Comparison of ENCODE assay signal across 8 cellular contexts in the genomic region with DNA sequence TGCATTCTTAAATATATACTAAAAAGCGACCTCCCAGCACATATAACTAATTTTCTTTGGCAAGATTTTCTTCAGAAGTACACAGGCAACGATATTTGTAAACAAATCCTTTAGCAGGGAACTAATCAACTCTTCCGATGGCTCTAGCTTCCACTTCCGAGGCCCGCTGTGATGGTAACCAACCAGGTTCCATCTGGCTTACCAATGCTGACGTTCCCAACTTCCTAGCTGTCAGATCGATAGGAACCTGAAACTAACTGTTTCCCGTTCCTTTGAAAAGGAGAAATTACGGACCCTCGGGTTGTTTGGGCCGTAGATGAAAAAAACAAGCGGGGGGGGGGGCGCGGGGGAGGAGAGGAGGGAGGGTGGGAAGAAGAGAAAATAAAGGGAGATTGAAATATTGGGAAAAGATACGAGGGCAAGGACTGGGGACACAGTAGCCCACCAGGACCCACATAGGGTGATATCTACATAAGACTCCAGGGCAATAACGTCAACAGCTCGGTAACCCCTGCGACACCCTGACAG. TPM values are rescaled to one million over a fixed set of nuclear protein-coding genes. Genes with fewer than 3 reads are reported as not detected.
DNase-seq lines count a peak whose midpoint lies in the region; ATAC-seq and TF ChIP-seq lines count a peak whose summit lies in the region.

No MANE protein-coding gene starts in this region.

- H3K36me3 ChIP-seq in muscle layer of duodenum (ENCODE audit: control insufficient read depth in 1 of 2, insufficient read depth in 2 of 2, low read length in 2 of 2) (peaks cover 8 to 12% of the 10 kb centered on the region in 2 donors), upper lobe of right lung (peaks cover 16% of the 10 kb centered on the region)

- peak; percentile 37 for ATAC-seq in upper lobe of right lung

- H3K4me3 ChIP-seq in muscle layer of duodenum (ENCODE audit: low read depth in 1 of 2, low read length in 2 of 2) (peak overlapping the region; percentile 92 to 97), upper lobe of right lung (peak overlapping the region; percentile 96)

- H3K27me3 ChIP-seq in muscle layer of duodenum (ENCODE audit: low read depth, low read length) (no peaks in the 10 kb centered on the region), upper lobe of right lung (no peaks in the 10 kb centered on the region)

- H3K9me3 ChIP-seq in muscle layer of duodenum (ENCODE audit: control insufficient read depth in 1 of 2, low read length in 2 of 2) = no peaks in the 10 kb centered on the region
- H3K9me3 ChIP-seq in upper lobe of right lung = no peaks in the 10 kb centered on the region

- peaks cover 14 to 18% of the 10 kb centered on the region in 2 donors for H3K4me1 ChIP-seq in muscle layer of duodenum (ENCODE audit: control insufficient read depth in 1 of 2, insufficient read depth in 2 of 2, low read length in 2 of 2)
- peaks cover 18% of the 10 kb centered on the region for H3K4me1 ChIP-seq in upper lobe of right lung

- peak; percentile 51 for DNase-seq in stimulated activated CD4-positive, alpha-beta T cell treated with anti-CD3 and anti-CD28 coated beads, Interleukin-15, amount 100 ng/mL, for 24 hours
- DNase-seq in stimulated activated CD4-positive, alpha-beta T cell treated with anti-CD3 and anti-CD28 coated beads, Interleukin-12 subunit alpha, Interleukin-12 subunit beta, amount 100 ng/mL, for 4 hours = no peak
- peak; percentile 59 for DNase-seq in M059J (ENCODE audit: low read depth)
- DNase-seq in activated CD4-positive, alpha-beta T cell treated with anti-CD3 and anti-CD28 coated beads for 48 hours = peak; percentile 36
- DNase-seq in erythroblast (lab: John Stamatoyannopoulos, UW) = peak; percentile 59 to 76
- no peak for DNase-seq in upper lobe of right lung
- no peak for DNase-seq in middle frontal gyrus (ENCODE audit: extremely low spot score, low spot score)

- intact Hi-C loops in upper lobe of right lung (cut with DNase I) = no loop called here

- no peak for TF ChIP-seq POLR2A in erythroblast (IDR thresholded peaks at IDR 0.05; ENCODE audit: low read length)

- peak overlapping the region; percentile 94 for H3K27ac ChIP-seq in muscle layer of duodenum (ENCODE audit: low read length)
- H3K27ac ChIP-seq in upper lobe of right lung = peak overlapping the region; percentile 95

- no peak for TF ChIP-seq CTCF in upper lobe of right lung (IDR thresholded peaks at IDR 0.05)

RNA-seq across cellular contexts. Expression of gene GTF2B, which starts 0.5 kb away (rescaled TPM):
- 51.2 and 53.3 TPM in 2 replicates for total RNA-seq in M059J (2014; rRNA removed; shearing (Covaris generic))
- total RNA-seq in upper lobe of right lung = 20.8 TPM

Comparison
In these comparisons a context has a peak if more than half of its experiments do, and no peak if none do; other contexts are left out.
1. DNase-seq: peak in stimulated activated CD4-positive, alpha-beta T cell treated with anti-CD3 and anti-CD28 coated beads, Interleukin-15, amount 100 ng/mL, for 24 hours (single experiment), M059J (single experiment), activated CD4-positive, alpha-beta T cell treated with anti-CD3 and anti-CD28 coated beads for 48 hours (single experiment) and erythroblast (2 of 2); none in stimulated activated CD4-positive, alpha-beta T cell treated with anti-CD3 and anti-CD28 coated beads, Interleukin-12 subunit alpha, Interleukin-12 subunit beta, amount 100 ng/mL, for 4 hours (single experiment), upper lobe of right lung (single experiment) and middle frontal gyrus (single experiment).